32 cellular contexts compared by ENCODE assay signal in the genomic region with DNA sequence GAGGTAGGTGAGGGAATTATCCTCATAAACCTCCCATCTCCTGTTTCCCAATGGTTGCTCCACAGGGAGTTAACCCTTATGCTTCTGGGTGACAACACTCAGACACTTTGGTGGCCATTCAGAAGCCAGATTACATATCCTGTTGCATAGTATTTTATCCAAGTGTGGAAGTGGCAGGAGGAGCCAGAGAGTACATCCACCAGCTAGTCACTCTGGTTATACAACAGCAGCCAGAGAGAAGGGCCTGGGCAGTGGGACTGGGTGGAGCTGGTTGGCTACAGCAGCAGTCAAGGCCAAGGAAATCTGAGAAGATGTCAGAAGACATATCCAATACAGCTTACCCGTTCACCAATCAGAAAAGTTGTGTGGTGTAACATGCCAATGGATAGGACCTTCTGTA. TPM values are rescaled to one million over a fixed set of nuclear protein-coding genes. Genes with fewer than 3 reads are reported as not detected.
"Had no signal": no experiment of that assay in that cellular context is flagged by ENCODE, and none has a peak within 500 bp of the region (broad histone marks: within the 10 kb centered on the region; RNA-seq: fewer than 3 reads in every experiment).

No MANE protein-coding gene starts in this region.

- H3K9me3 ChIP-seq: left lung, lower lobe of right lung, pancreas, prostate gland, suprapubic skin, thoracic aorta, tibial artery, upper lobe of right lung had no signal

- H3K4me1 ChIP-seq: left lung, lower lobe of right lung, pancreas, prostate gland, tibial artery, upper lobe of right lung had no signal

- H3K27me3 ChIP-seq: left lung, pancreas, suprapubic skin, tibial artery, upper lobe of right lung had no signal

- ATAC-seq: left colon; left lung; lower lobe of right lung; naive thymus-derived CD8-positive, alpha-beta T cell; pancreas; right cardiac atrium; sciatic nerve; upper lobe of right lung had no signal

- H3K27ac ChIP-seq: left lung, lower lobe of right lung, pancreas, prostate gland, skin epidermis, suprapubic skin, thoracic aorta, tibial artery, upper lobe of right lung had no signal

- H3K27me3 Mint-ChIP-seq: stimulated activated naive CD8-positive, alpha-beta T cell treated with anti-CD3 and anti-CD28 coated beads, Interleukin-15, Interleukin-2, amounts not matched to agents 100 ng/mL and 50 ng/mL, for 24 hours had no signal

- H3K4me1 Mint-ChIP-seq: immature natural killer cell; naive thymus-derived CD8-positive, alpha-beta T cell had no signal

- H3K4me3 Mint-ChIP-seq: immature natural killer cell; naive thymus-derived CD8-positive, alpha-beta T cell; nephron; neural crest cell; stimulated activated naive CD8-positive, alpha-beta T cell treated with anti-CD3 and anti-CD28 coated beads, Interleukin-15, Interleukin-2, amounts not matched to agents 100 ng/mL and 50 ng/mL, for 24 hours had no signal

- H3K9me3 Mint-ChIP-seq: immature natural killer cell; naive thymus-derived CD8-positive, alpha-beta T cell; neural crest cell; stimulated activated naive CD8-positive, alpha-beta T cell treated with anti-CD3 and anti-CD28 coated beads, Interleukin-15, Interleukin-2, amounts not matched to agents 100 ng/mL and 50 ng/mL, for 24 hours had no signal

- H3K36me3 ChIP-seq: left lung, lower lobe of right lung, pancreas, prostate gland, suprapubic skin, thoracic aorta, tibial artery, upper lobe of right lung had no signal

- DNase-seq: hippocampal formation; immature natural killer cell; kidney; left colon; left lung; lower lobe of right lung; mammary epithelial cell; mesenchymal stem cell; naive thymus-derived CD8-positive, alpha-beta T cell; nucleus accumbens; pancreas; posterior cingulate gyrus; retina; right cardiac atrium; stimulated activated CD4-positive, alpha-beta T cell treated with anti-CD3 and anti-CD28 coated beads, Interleukin-12 subunit alpha, Interleukin-12 subunit beta, amount 100 ng/mL, for 4 hours; stimulated activated CD4-positive, alpha-beta T cell treated with anti-CD3 and anti-CD28 coated beads, Interleukin-15, amount 100 ng/mL, for 24 hours; stimulated activated CD4-positive, alpha-beta T cell treated with anti-CD3 and anti-CD28 coated beads, Interleukin-2, amount 100 ng/mL, for 24 hours; stimulated activated CD4-positive, alpha-beta T cell treated with anti-CD3 and anti-CD28 coated beads, Interleukin-4, amount 100 ng/mL, for 1 hour; stimulated activated naive CD4-positive, alpha-beta T cell; tibial artery; trophoblast cell; upper lobe of right lung had no signal

- FAIRE-seq: islet of Langerhans, kidney, pancreas, urothelium cell line had no signal

- H3K27ac Mint-ChIP-seq: naive thymus-derived CD8-positive, alpha-beta T cell; nephron; stimulated activated naive CD8-positive, alpha-beta T cell treated with anti-CD3 and anti-CD28 coated beads, Interleukin-15, Interleukin-2, amounts not matched to agents 100 ng/mL and 50 ng/mL, for 24 hours had no signal

- H3K4me3 ChIP-seq: left lung, lower lobe of right lung, pancreas, prostate gland, skin epidermis, suprapubic skin, thoracic aorta, tibial artery, upper lobe of right lung had no signal

- H3K36me3 Mint-ChIP-seq: immature natural killer cell; naive thymus-derived CD8-positive, alpha-beta T cell had no signal

RNA-seq across cellular contexts. Expression of gene VASH2, which starts 16.3 kb away (rescaled TPM):
- total RNA-seq: naive thymus-derived CD8-positive, alpha-beta T cell had no signal
